ENCODE assay signal across 26 cellular contexts in the genomic region with DNA sequence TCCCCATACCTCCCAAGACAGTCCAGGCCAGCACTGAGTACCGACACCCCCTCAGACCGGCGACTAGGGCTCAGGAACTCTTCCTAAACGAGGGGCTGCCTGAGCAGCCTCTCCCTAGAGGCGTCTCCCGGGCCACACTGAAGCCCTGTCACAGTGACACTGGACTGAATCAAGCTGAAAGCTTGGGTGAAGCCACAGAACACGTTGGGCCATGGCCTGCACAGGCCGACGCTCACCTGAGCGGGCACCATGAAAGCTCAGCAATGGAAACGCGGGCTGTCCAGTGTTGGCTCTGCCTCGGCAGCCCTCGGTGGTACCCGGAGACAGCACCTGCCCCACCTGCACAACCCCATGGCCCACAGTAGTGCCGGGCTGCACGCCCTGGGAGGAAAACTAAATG. TPM values are rescaled to one million over a fixed set of nuclear protein-coding genes. Genes with fewer than 3 reads are reported as not detected.
"Had no signal": no experiment of that assay in that cellular context is flagged by ENCODE, and none has a peak within 500 bp of the region (broad histone marks: within the 10 kb centered on the region; RNA-seq: fewer than 3 reads in every experiment).

No MANE protein-coding gene starts in this region.

- H3K4me3 Mint-ChIP-seq: activated CD4-positive, alpha-beta T cell treated with anti-CD3 and anti-CD28 coated beads for 36 hours; activated CD8-positive, alpha-beta T cell treated with anti-CD3 and anti-CD28 coated beads for 36 hours; activated naive CD4-positive, alpha-beta T cell treated with anti-CD3 and anti-CD28 coated beads, Interleukin-2, amount 10 ng/mL, durations not matched to agents 7 days and 5 days; activated naive CD8-positive, alpha-beta T cell treated with anti-CD3 and anti-CD28 coated beads, Interleukin-2, amount 10 ng/mL, durations not matched to agents 7 days and 5 days; activated T-cell treated with anti-CD3 and anti-CD28 coated beads, Interleukin-2, amount 50 U/mL, for 72 hours; brain; T-cell had no signal

- DNase-seq: activated CD4-positive, alpha-beta T cell treated with anti-CD3 and anti-CD28 coated beads for 36 hours; activated CD4-positive, alpha-beta T cell treated with anti-CD3 and anti-CD28 coated beads, Interleukin-2, amount 50 U/mL, for 1 hour; activated CD8-positive, alpha-beta memory T cell treated with anti-CD3 and anti-CD28 coated beads, Interleukin-2, amount 50 U/mL, for 4 hours; activated CD8-positive, alpha-beta T cell treated with anti-CD3 and anti-CD28 coated beads for 36 hours; activated gamma-delta T cell treated with Interleukin-2 at 50 U/mL for 16 hours; activated naive CD4-positive, alpha-beta T cell treated with anti-CD3 and anti-CD28 coated beads, Interleukin-2, amount 10 ng/mL, durations not matched to agents 7 days and 5 days; activated naive CD8-positive, alpha-beta T cell treated with anti-CD3 and anti-CD28 coated beads, Interleukin-2, amount 10 ng/mL, durations not matched to agents 7 days and 5 days; activated T-cell treated with anti-CD3 and anti-CD28 coated beads, Interleukin-2, amount 50 U/mL, for 72 hours; amniotic stem cell; KG1; NCI-H1048; NCI-H146; NCI-H187 treated with DMSO at 0.1 percent for 48 hours; NCI-H2081 treated with DMSO at 0.1 percent for 48 hours; NCI-H446; NCI-H524; PC-3; T-cell; WERI-Rb-1 had no signal

- H3K36me3 Mint-ChIP-seq: activated naive CD8-positive, alpha-beta T cell treated with anti-CD3 and anti-CD28 coated beads, Interleukin-2, amount 10 ng/mL, durations not matched to agents 7 days and 5 days; brain had no signal

- H3K27ac Mint-ChIP-seq: activated CD4-positive, alpha-beta T cell treated with anti-CD3 and anti-CD28 coated beads for 36 hours; activated CD8-positive, alpha-beta T cell treated with anti-CD3 and anti-CD28 coated beads for 36 hours; activated naive CD4-positive, alpha-beta T cell treated with anti-CD3 and anti-CD28 coated beads, Interleukin-2, amount 10 ng/mL, durations not matched to agents 7 days and 5 days; activated naive CD8-positive, alpha-beta T cell treated with anti-CD3 and anti-CD28 coated beads, Interleukin-2, amount 10 ng/mL, durations not matched to agents 7 days and 5 days; activated T-cell treated with anti-CD3 and anti-CD28 coated beads, Interleukin-2, amount 50 U/mL, for 72 hours; activated T-helper 2 cell treated with anti-CD3 and anti-CD28 coated beads, Interferon-gamma antibody, Interleukin-2, Interleukin-4, amounts not matched to agents 10 μg/mL and 5 μg/mL and 100 μg/mL, durations not matched to agents 14 hours and 24 hours and 36 hours; brain; T-cell had no signal

- H3K9me3 Mint-ChIP-seq: activated CD8-positive, alpha-beta T cell treated with anti-CD3 and anti-CD28 coated beads for 36 hours; activated naive CD4-positive, alpha-beta T cell treated with anti-CD3 and anti-CD28 coated beads, Interleukin-2, amount 10 ng/mL, durations not matched to agents 7 days and 5 days; activated naive CD8-positive, alpha-beta T cell treated with anti-CD3 and anti-CD28 coated beads, Interleukin-2, amount 10 ng/mL, durations not matched to agents 7 days and 5 days; activated T-cell treated with anti-CD3 and anti-CD28 coated beads, Interleukin-2, amount 50 U/mL, for 72 hours; activated T-helper 2 cell treated with anti-CD3 and anti-CD28 coated beads, Interferon-gamma antibody, Interleukin-2, Interleukin-4, amounts not matched to agents 10 μg/mL and 5 μg/mL and 100 μg/mL, durations not matched to agents 14 hours and 24 hours and 36 hours; brain; T-cell had no signal

- ATAC-seq: activated CD4-positive, alpha-beta T cell treated with anti-CD3 and anti-CD28 coated beads for 36 hours; activated CD8-positive, alpha-beta T cell treated with anti-CD3 and anti-CD28 coated beads for 36 hours; activated T-cell treated with anti-CD3 and anti-CD28 coated beads, Interleukin-2, amount 50 U/mL, for 72 hours; PC-3; T-cell had no signal

- H3K27ac ChIP-seq: SK-N-MC, WERI-Rb-1 had no signal

- H3K27me3 Mint-ChIP-seq: activated CD4-positive, alpha-beta T cell treated with anti-CD3 and anti-CD28 coated beads for 36 hours; activated CD8-positive, alpha-beta T cell treated with anti-CD3 and anti-CD28 coated beads for 36 hours; activated naive CD4-positive, alpha-beta T cell treated with anti-CD3 and anti-CD28 coated beads, Interleukin-2, amount 10 ng/mL, durations not matched to agents 7 days and 5 days; activated naive CD8-positive, alpha-beta T cell treated with anti-CD3 and anti-CD28 coated beads, Interleukin-2, amount 10 ng/mL, durations not matched to agents 7 days and 5 days; T-cell had no signal

- H3K4me3 ChIP-seq: SK-N-MC had no signal

RNA-seq across cellular contexts. Expression of a gene that starts 42.8 kb away (rescaled TPM):
- total RNA-seq: LHCN-M2 had no signal

RNA-seq across cellular contexts. Expression of a gene that starts 55.8 kb away (rescaled TPM):
- total RNA-seq: activated CD4-positive, alpha-beta T cell treated with anti-CD3 and anti-CD28 coated beads for 36 hours; activated CD8-positive, alpha-beta T cell treated with anti-CD3 and anti-CD28 coated beads for 36 hours; activated naive CD8-positive, alpha-beta T cell treated with anti-CD3 and anti-CD28 coated beads, Interleukin-2, amount 10 ng/mL, durations not matched to agents 7 days and 5 days; activated T-cell treated with anti-CD3 and anti-CD28 coated beads, Interleukin-2, amount 50 U/mL, for 72 hours; activated T-helper 2 cell treated with anti-CD3 and anti-CD28 coated beads, Interferon-gamma antibody, Interleukin-2, Interleukin-4, amounts not matched to agents 10 μg/mL and 5 μg/mL and 100 μg/mL, durations not matched to agents 14 hours and 24 hours and 36 hours; astrocyte; LHCN-M2; M059J; PC-3; T-cell; T-helper 2 cell treated with Interferon-gamma antibody and Interleukin-4, amounts not matched to agents 100 ng/mL and 5 ng/mL, for 36 hours had no signal
